ENCODE assay signal across 25 cellular contexts in the genomic region with DNA sequence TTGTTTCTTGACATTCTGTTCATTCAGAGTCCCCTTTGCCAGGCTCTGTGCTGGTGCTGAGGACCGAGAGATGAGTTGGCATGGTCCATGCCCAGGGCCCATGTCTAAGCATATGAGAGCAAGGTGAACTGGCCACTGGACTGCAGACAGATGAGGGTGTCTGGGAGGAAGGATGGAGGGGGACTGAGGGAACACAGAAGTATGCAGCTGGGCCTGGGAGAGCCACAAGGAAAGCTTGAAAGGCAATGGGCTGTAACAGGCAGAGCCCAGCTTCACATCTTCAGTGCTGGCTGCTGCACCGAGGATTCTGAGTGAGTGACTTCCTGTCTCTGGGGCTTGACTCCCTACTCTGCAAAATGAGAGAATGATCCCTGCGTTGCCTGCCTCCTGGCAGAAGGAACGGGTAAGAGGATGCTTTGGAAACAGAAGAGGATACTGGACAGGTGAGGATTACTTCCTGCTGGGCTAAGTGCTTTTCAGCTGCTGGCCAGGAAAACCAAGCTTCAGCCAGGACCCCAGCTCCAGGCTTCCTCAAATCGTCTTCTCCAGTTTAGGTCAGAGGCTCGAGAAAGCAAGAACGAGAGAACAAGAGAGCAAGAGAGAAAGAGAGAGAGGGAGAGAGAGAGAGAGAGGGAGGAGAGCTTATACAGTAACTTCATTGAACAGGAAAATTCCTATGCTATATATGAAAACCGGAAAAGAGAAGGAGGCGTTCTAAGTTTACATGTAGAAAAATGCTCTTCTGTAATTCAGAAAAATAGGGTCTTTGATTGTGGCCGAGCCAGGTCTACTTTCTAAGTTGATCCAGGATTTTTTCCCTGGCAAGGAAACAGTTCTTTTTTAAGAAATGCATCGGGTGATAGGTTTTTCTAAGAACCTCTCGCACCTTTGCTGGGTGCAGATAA. TPM values are rescaled to one million over a fixed set of nuclear protein-coding genes. Genes with fewer than 3 reads are reported as not detected.
A peak's percentile ranks its signal among the peaks of the same experiment; 100 is the strongest.
DNase-seq lines count a peak whose midpoint lies in the region; ATAC-seq and TF ChIP-seq lines count a peak whose summit lies in the region.
"Had no signal": no experiment of that assay in that cellular context is flagged by ENCODE, and none has a peak within 500 bp of the region (broad histone marks: within the 10 kb centered on the region; RNA-seq: fewer than 3 reads in every experiment).

No MANE protein-coding gene starts in this region.

- H3K27me3 Mint-ChIP-seq in neural crest cell (ENCODE audit: low read depth), result peaks cover 12% of the 10 kb centered on the region

- no peaks in the 10 kb centered on the region for H3K36me3 ChIP-seq in tibial artery
- H3K36me3 ChIP-seq in effector memory CD4-positive, alpha-beta T cell (ENCODE audit: control insufficient read depth, insufficient read depth, low read length), result no peaks in the 10 kb centered on the region
- H3K36me3 ChIP-seq: right lobe of liver had no signal

- peaks cover 0 to 66% (median 57%) of the 10 kb centered on the region in 4 donors for H3K4me1 ChIP-seq in tibial artery
- peaks cover 7% of the 10 kb centered on the region for H3K4me1 ChIP-seq in effector memory CD4-positive, alpha-beta T cell (ENCODE audit: control insufficient read depth, insufficient read depth, low read length, poor library complexity, severe bottlenecking)
- H3K4me1 ChIP-seq: right lobe of liver had no signal

- H3K27ac ChIP-seq in coronary artery (peak overlapping the region; percentile 81 to 87), tibial artery (peak overlapping the region; percentile 77 to 85)
- H3K27ac ChIP-seq in effector memory CD4-positive, alpha-beta T cell (ENCODE audit: insufficient read depth, low read length, poor library complexity, severe bottlenecking), result no peak overlapping the region
- H3K27ac ChIP-seq: hepatocyte, parathyroid adenoma, right lobe of liver had no signal

- peak overlapping the region; percentile 92 for H3K27ac Mint-ChIP-seq in neural crest cell (ENCODE audit: unreplicated experiment)
- H3K27ac Mint-ChIP-seq: activated naive CD8-positive, alpha-beta T cell treated with anti-CD3 and anti-CD28 coated beads for 36 hours; B cell; H9; nephron progenitor cell; stimulated activated naive CD8-positive, alpha-beta T cell treated with anti-CD3 and anti-CD28 coated beads, Interleukin-15, Interleukin-2, amounts not matched to agents 100 ng/mL and 50 ng/mL, for 24 hours had no signal

- H3K36me3 Mint-ChIP-seq in neural crest cell (ENCODE audit: low read depth), result no peaks in the 10 kb centered on the region
- H3K36me3 Mint-ChIP-seq: activated naive CD8-positive, alpha-beta T cell treated with anti-CD3 and anti-CD28 coated beads for 36 hours; WTC11 had no signal

- no peak overlapping the region for H3K4me3 ChIP-seq in coronary artery
- H3K4me3 ChIP-seq in tibial artery, result no peak overlapping the region
- no peak overlapping the region for H3K4me3 ChIP-seq in effector memory CD4-positive, alpha-beta T cell (ENCODE audit: insufficient read depth, low read depth, low read length, poor library complexity, severe bottlenecking)
- H3K4me3 ChIP-seq: dorsolateral prefrontal cortex, hepatocyte, right lobe of liver had no signal

- TF ChIP-seq CTCF in coronary artery (IDR thresholded peaks at IDR 0.05) (no peak), neural crest cell (conservative IDR thresholded peaks at IDR 0.05) (no peak), tibial artery (IDR thresholded peaks at IDR 0.05) (no peak)

- H3K9me3 Mint-ChIP-seq in neural crest cell, result no peaks in the 10 kb centered on the region
- H3K9me3 Mint-ChIP-seq: activated naive CD8-positive, alpha-beta T cell treated with anti-CD3 and anti-CD28 coated beads for 36 hours; H9; nephron progenitor cell; stimulated activated naive CD8-positive, alpha-beta T cell treated with anti-CD3 and anti-CD28 coated beads, Interleukin-15, Interleukin-2, amounts not matched to agents 100 ng/mL and 50 ng/mL, for 24 hours; WTC11 had no signal

- peaks cover 50% of the 10 kb centered on the region for H3K4me1 Mint-ChIP-seq in neural crest cell
- H3K4me1 Mint-ChIP-seq: activated naive CD8-positive, alpha-beta T cell treated with anti-CD3 and anti-CD28 coated beads for 36 hours; nephron progenitor cell had no signal

- H3K9me3 ChIP-seq in tibial artery, result no peaks in the 10 kb centered on the region
- no peaks in the 10 kb centered on the region for H3K9me3 ChIP-seq in effector memory CD4-positive, alpha-beta T cell (ENCODE audit: control insufficient read depth, low read length)
- H3K9me3 ChIP-seq: right lobe of liver had no signal

- DNase-seq in NCI-H748 (lab: John Stamatoyannopoulos, UW; ENCODE audit: unreplicated experiment), result peak; percentile 34
- no peak for DNase-seq in NCI-H748 treated with DMSO at 0.1 percent for 48 hours (lab: John Stamatoyannopoulos, UW)
- no peak for DNase-seq in coronary artery (ENCODE audit: low spot score)
- DNase-seq in neural crest cell (ENCODE audit: low read depth, low spot score), result no peak
- DNase-seq in tibial artery, result peak in 1 of 2 donors; percentile 62
- DNase-seq in activated naive CD4-positive, alpha-beta T cell treated with Interleukin-2 at 50 U/mL for 16 hours, result no peak
- no peak for DNase-seq in effector memory CD4-positive, alpha-beta T cell
- DNase-seq: activated CD4-positive, alpha-beta T cell treated with anti-CD3 and anti-CD28 coated beads, Interleukin-2, amount 50 U/mL, for 48 hours; activated naive CD8-positive, alpha-beta T cell treated with anti-CD3 and anti-CD28 coated beads for 36 hours; dorsolateral prefrontal cortex; H9; NCI-H1694; NCI-H2171 treated with DMSO at 0.1 percent for 48 hours; nephron progenitor cell; OCI-M1; right lobe of liver; stimulated activated CD4-positive, alpha-beta T cell treated with anti-CD3 and anti-CD28 coated beads, Interleukin-15, amount 100 ng/mL, for 24 hours had no signal

- intact Hi-C loops in tibial artery (cut with DNase I; ENCODE audit: low total_unique reads), result no loop called here

- ATAC-seq in GM21367 (IDR thresholded peaks at IDR 0.05; ENCODE audit: unreplicated experiment), result no peak
- ATAC-seq: left lobe of liver, right lobe of liver, WTC11 had no signal

- H3K27me3 ChIP-seq in tibial artery, result no peaks in the 10 kb centered on the region
- H3K27me3 ChIP-seq in effector memory CD4-positive, alpha-beta T cell (replicated peaks; ENCODE audit: control insufficient read depth, insufficient read depth, low read length, poor library complexity, severe bottlenecking), result no peaks in the 10 kb centered on the region
- H3K27me3 ChIP-seq: right lobe of liver had no signal

- H3K4me3 Mint-ChIP-seq in neural crest cell, result peak overlapping the region; percentile 28
- H3K4me3 Mint-ChIP-seq: activated naive CD8-positive, alpha-beta T cell treated with anti-CD3 and anti-CD28 coated beads for 36 hours; B cell; H9; nephron progenitor cell; stimulated activated naive CD8-positive, alpha-beta T cell treated with anti-CD3 and anti-CD28 coated beads, Interleukin-15, Interleukin-2, amounts not matched to agents 100 ng/mL and 50 ng/mL, for 24 hours; WTC11 had no signal

RNA-seq across cellular contexts. Expression of a gene that starts 29.2 kb away (rescaled TPM):
- 0.18 and 0.33 TPM in 2 replicates for total RNA-seq in neural crest cell
- total RNA-seq: B cell, H9, mononuclear cell had no signal
